ENCODE assay signal across 8 cellular contexts in genomic region chr16:26578748-26579147, GRCh38.
"Had no signal": no experiment of that assay in that cellular context is flagged by ENCODE, and none has a peak within 500 bp of the region (broad histone marks: within the 10 kb centered on the region; RNA-seq: fewer than 3 reads in every experiment).

No MANE protein-coding gene starts in this region.

- FAIRE-seq: G401.6, GM12878, GM12891, GM12892, GM18507, GM19239 had no signal

- H3K4me3 ChIP-seq: GM12878 had no signal

- DNase-seq: GDM1, GF-D8 had no signal

- ATAC-seq: GM12878 had no signal
